Comparison of ENCODE assay signal across 12 cellular contexts in the genomic region with DNA sequence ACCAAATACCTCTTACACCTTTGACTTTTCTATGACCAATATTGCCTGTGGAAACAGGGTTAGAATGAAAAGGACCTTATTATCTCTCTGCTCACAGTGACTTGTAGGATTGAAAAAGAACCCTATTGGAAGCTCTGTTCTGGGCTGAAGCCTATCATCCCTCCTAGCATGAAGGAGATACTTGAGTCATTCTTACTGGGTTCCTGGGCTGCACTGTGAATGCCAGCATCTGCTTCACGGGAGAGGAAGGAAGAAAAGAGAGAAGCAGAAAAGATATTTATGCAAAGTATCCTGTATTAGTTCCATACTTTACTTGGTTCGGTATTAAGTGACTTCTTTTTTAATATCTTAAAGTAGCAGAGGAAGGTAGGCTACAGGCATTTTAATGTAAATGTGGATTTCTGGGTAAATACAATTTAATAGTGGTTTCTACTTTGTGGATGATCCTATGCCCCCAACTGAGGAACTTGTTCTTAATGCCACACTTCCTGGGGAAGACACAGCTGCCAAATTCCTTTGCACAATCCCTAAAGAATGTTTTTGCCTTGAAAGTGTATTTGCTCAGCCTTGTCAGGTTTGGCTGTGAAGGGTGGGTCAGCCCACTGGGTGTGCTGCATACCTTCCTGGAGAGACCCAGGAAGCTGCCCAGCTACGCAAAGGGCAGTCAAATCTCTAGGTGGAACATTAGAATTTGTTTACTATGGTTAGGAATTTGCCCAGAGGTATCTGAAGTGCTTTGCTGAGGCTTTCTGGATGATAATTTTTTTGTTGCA. TPM values are rescaled to one million over a fixed set of nuclear protein-coding genes. Genes with fewer than 3 reads are reported as not detected.
A peak's percentile ranks its signal among the peaks of the same experiment; 100 is the strongest.
DNase-seq lines count a peak whose midpoint lies in the region; ATAC-seq and TF ChIP-seq lines count a peak whose summit lies in the region.
"Had no signal": no experiment of that assay in that cellular context is flagged by ENCODE, and none has a peak within 500 bp of the region (broad histone marks: within the 10 kb centered on the region; RNA-seq: fewer than 3 reads in every experiment).

No MANE protein-coding gene starts in this region.

- no peak for TF ChIP-seq POLR2A in HCT116 (IDR thresholded peaks at IDR 0.05; ENCODE audit: borderline replicate concordance, extremely low read depth, insufficient read depth, insufficient read length)
- TF ChIP-seq POLR2A in stomach (IDR thresholded peaks at IDR 0.05), result no peak

- no TSS peak for BruUV-seq in HCT116 (replicated peaks; lab: Mats Ljungman, UMichigan)

- DNase-seq in HCT116 (ENCODE audit: low read depth, low spot score) (no peak), UCSD-AML1 (lab: John Stamatoyannopoulos, UW; ENCODE audit: unreplicated experiment) (peak; percentile 7), hepatocyte (ENCODE audit: low spot score) (no peak), stomach (peak; percentile 26), RKO (ENCODE audit: low spot score) (no peak), head of caudate nucleus (no peak), NCI-H1930 (lab: John Stamatoyannopoulos, UW) (no peak)
- DNase-seq: COR-L47; hippocampal formation; stimulated activated CD4-positive, alpha-beta T cell treated with anti-CD3 and anti-CD28 coated beads, Interleukin-1b, Interleukin-23, amount 100 ng/mL, for 48 hours had no signal

- H3K9me3 ChIP-seq in HCT116 (ENCODE audit: control insufficient read depth in 1 of 2, insufficient read depth in 1 of 2, low read depth in 1 of 2, low read length in 2 of 2) (no peaks in the 10 kb centered on the region), hepatocyte (ENCODE audit: low read depth) (no peaks in the 10 kb centered on the region), stomach (no peaks in the 10 kb centered on the region)

- H4K20me1 ChIP-seq in HCT116 (ENCODE audit: insufficient read depth) (no peaks in the 10 kb centered on the region), hepatocyte (ENCODE audit: insufficient read depth, poor library complexity, severe bottlenecking) (no peaks in the 10 kb centered on the region)

- H3K4me1 ChIP-seq in HCT116 (ENCODE audit: control insufficient read depth in 1 of 2, insufficient read depth in 2 of 2, low read length in 2 of 2) (peaks cover 8 to 16% of the 10 kb centered on the region in 2 experiments), hepatocyte (ENCODE audit: insufficient read depth) (no peaks in the 10 kb centered on the region), stomach (peaks cover 0 to 4% (median 0%) of the 10 kb centered on the region in 4 donors)

- H3K27ac ChIP-seq in HCT116 (ENCODE audit: low read depth, low read length) (no peak overlapping the region), hepatocyte (peak overlapping the region; percentile 23), stomach (no peak overlapping the region)

- H3K4me3 ChIP-seq in HCT116 (replicated peaks in 1 of 2; ENCODE audit: low read depth in 1 of 2, low read length in 2 of 2) (no peak overlapping the region), hepatocyte (no peak overlapping the region), stomach (no peak overlapping the region)

- no peak overlapping the region for H3K9ac ChIP-seq in HCT116 (ENCODE audit: low read length)

- H3K27me3 ChIP-seq in HCT116 (ENCODE audit: insufficient read depth, low read length) (no peaks in the 10 kb centered on the region), hepatocyte (no peaks in the 10 kb centered on the region), stomach (no peaks in the 10 kb centered on the region)

- H2AFZ ChIP-seq in HCT116 (ENCODE audit: low read depth, low read length, poor library complexity, severe bottlenecking), result no peak overlapping the region
- H2AFZ ChIP-seq in hepatocyte, result no peak overlapping the region

- H3K4me2 ChIP-seq in HCT116 (ENCODE audit: low read length) (peak overlapping the region; percentile 29; the same call in 1 of the 2 replicates), hepatocyte (no peak overlapping the region)

- no peaks in the 10 kb centered on the region for H3K9me2 ChIP-seq in HCT116 (ENCODE audit: insufficient read depth)
- no peaks in the 10 kb centered on the region for H3K9me2 ChIP-seq in hepatocyte (replicated peaks; ENCODE audit: insufficient read depth)

- TF ChIP-seq CTCF in HCT116 (IDR thresholded peaks at IDR 0.05 in 2 of 3, conservative IDR thresholded peaks at IDR 0.05 in 1 of 3; ENCODE audit: borderline replicate concordance in 1 of 3, insufficient read depth in 1 of 3, low read depth in 2 of 3, low read length in 2 of 3) (no peak), hepatocyte (IDR thresholded peaks at IDR 0.05; ENCODE audit: poor library complexity) (no peak), stomach (IDR thresholded peaks at IDR 0.05) (no peak)

- WGBS in hepatocyte (ENCODE audit: low lambda C conversion rate, missing lambda C conversion rate), result 41% methylated on average over 3 of the region's 3 CpGs
- 20 to 35% (median 27%) methylated on average over 3 of the region's 3 CpGs for WGBS in stomach, 5 donors

- POLR2A ChIA-PET in HCT116 (lab: Charles Lee), result no interaction called here

- RAD21 ChIA-PET in HCT116 (lab: Charles Lee; ENCODE audit: low non-redundant PET in 1 of 2, low total read pairs in 2 of 2, uncharacterized antibody in 2 of 2, unreplicated experiment in 2 of 2), result interaction anchor here in 1 of 2 experiments (0.5 kb wide), 1 partner anchor 215 kb away, joined by 5 read pairs; no protein-coding TSS in a partner anchor

- intact Hi-C loops in HCT116 (cut with micrococcal nuclease) (no loop called here), stomach (cut with DNase I; ENCODE audit: low total_unique reads) (no loop called here), head of caudate nucleus (cut with DNase I) (no loop called here)

- TF ChIP-seq EP300 in stomach (IDR thresholded peaks at IDR 0.05), result no peak

- no peak for TF ChIP-seq RAD21 in HCT116 (IDR thresholded peaks at IDR 0.05; ENCODE audit: low read depth)

- H3K79me2 ChIP-seq in HCT116 (ENCODE audit: insufficient read depth, low read length), result no peaks in the 10 kb centered on the region
- no peaks in the 10 kb centered on the region for H3K79me2 ChIP-seq in hepatocyte

- no peaks in the 10 kb centered on the region for H3K36me3 ChIP-seq in HCT116 (ENCODE audit: control insufficient read depth in 1 of 2, insufficient read depth in 2 of 2, low read length in 2 of 2)
- H3K36me3 ChIP-seq in hepatocyte (replicated peaks; ENCODE audit: insufficient read depth, low read depth), result no peaks in the 10 kb centered on the region
- no peaks in the 10 kb centered on the region for H3K36me3 ChIP-seq in stomach

- peak; percentile 68; the same call in 1 of the 2 replicates for ATAC-seq in HCT116
- ATAC-seq in HG03457 (IDR thresholded peaks at IDR 0.05; ENCODE audit: unreplicated experiment), result no peak

- CTCF ChIA-PET in HCT116 (lab: Charles Lee), result interaction anchor here (1.3 kb wide), 1 partner anchor 28 kb away, joined by 3 read pairs; no protein-coding TSS in a partner anchor

TF ChIP-seq in HCT116, 20 proteins besides CTCF, POLR2A, EP300 and RAD21:
- TF ChIP-seq, protein P1, sequence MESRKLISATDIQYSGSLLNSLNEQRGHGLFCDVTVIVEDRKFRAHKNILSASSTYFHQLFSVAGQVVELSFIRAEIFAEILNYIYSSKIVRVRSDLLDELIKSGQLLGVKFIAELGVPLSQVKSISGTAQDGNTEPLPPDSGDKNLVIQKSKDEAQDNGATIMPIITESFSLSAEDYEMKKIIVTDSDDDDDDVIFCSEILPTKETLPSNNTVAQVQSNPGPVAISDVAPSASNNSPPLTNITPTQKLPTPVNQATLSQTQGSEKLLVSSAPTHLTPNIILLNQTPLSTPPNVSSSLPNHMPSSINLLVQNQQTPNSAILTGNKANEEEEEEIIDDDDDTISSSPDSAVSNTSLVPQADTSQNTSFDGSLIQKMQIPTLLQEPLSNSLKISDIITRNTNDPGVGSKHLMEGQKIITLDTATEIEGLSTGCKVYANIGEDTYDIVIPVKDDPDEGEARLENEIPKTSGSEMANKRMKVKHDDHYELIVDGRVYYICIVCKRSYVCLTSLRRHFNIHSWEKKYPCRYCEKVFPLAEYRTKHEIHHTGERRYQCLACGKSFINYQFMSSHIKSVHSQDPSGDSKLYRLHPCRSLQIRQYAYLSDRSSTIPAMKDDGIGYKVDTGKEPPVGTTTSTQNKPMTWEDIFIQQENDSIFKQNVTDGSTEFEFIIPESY (IDR thresholded peaks at IDR 0.05; ENCODE audit: extremely low read depth, insufficient replicate concordance, low read length), result no peak

RNA-seq across cellular contexts. Expression of a gene that starts 13.7 kb away (rescaled TPM):
- 0.07 TPM for total RNA-seq in HCT116 (2021; ENCODE audit: unreplicated experiment)
- 0.04 TPM in 1 of 2 replicates, not detected in the other for polyA plus RNA-seq in HCT116 (2012)
- total RNA-seq in hepatocyte, result 3.3 and 5.4 TPM in 2 replicates
- polyA plus RNA-seq in hepatocyte, result 2.4 and 5.8 TPM in 2 replicates
- total RNA-seq in stomach, result 1 to 10 TPM in 1 of 5 donors, under 1 TPM in 1, not detected in 3; 0.45 to 1.7 TPM
- 10 to 100 TPM in 1 of 3 donors, under 1 TPM in 1, not detected in 1; 0.19 to 76.8 TPM for polyA plus RNA-seq in stomach
- total RNA-seq: cardiac septum had no signal

Comparison
In these comparisons a context has a peak if more than half of its experiments do, and no peak if none do; other contexts are left out.
1. DNase-seq: peak in UCSD-AML1 (single experiment) and stomach (single experiment); none in HCT116 (single experiment), hepatocyte (single experiment), RKO (single experiment), head of caudate nucleus (0 of 42) and NCI-H1930 (0 of 2).